1 cellular context compared by ENCODE assay signal in the genomic region with DNA sequence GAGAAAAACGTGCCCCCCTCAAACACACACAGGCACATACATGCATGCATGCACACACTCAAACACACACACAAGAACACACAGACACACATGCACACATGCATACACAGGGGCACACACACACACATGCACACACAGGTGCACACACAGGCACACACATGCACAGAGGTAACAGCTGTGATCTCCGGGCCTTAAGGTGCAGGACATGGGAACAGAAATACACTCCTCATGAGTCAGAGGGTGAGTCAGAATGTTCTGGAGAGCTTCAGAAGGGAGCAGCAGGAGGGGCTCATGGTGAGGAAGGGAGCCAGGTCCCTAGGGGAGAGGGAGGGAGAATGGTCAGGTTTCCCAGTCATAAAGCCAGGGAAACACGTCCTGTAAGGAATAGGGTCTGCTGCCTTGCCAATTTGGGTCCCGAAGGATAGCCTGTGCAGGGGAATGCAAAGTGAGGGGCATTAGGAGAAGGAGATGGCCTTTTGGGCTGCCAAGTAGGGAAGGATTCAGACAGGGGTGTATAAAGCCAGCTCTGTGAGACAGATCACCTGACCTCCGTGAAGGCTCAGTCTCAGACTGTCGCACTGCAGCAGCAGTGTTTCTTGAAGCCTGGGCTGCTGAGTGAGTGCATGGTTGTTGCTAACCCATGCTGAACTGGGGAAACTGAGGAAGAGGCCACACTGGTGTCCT.
TF ChIP-seq lines count a peak whose summit lies in the region.

No MANE protein-coding gene starts in this region.

TF ChIP-seq in SK-N-SH, 30 proteins besides CTCF, POLR2A, EP300 and RAD21 (continued from another document):
- TF ChIP-seq RXRA (IDR thresholded peaks at IDR 0.05; ENCODE audit: borderline replicate concordance, low read depth): no peak
- TF ChIP-seq MAX (IDR thresholded peaks at IDR 0.05; ENCODE audit: low read depth): 0 out of 2 replicates have a peak, but pooled peaks have one; percentile 45
- no peak for TF ChIP-seq TAF1 (IDR thresholded peaks at IDR 0.05; ENCODE audit: borderline replicate concordance, low read depth, low read length)
- peak; percentile 98 for TF ChIP-seq TCF12 (IDR thresholded peaks at IDR 0.05)
- no peak for TF ChIP-seq FOXJ3 (CRISPR knock-in tag; IDR thresholded peaks at IDR 0.05)
